11 cellular contexts compared by ENCODE assay signal in genomic region chr9:128887914-128888350, GRCh38. TPM values are rescaled to one million over a fixed set of nuclear protein-coding genes. Genes with fewer than 3 reads are reported as not detected.
DNase-seq lines count a peak whose midpoint lies in the region; ATAC-seq and TF ChIP-seq lines count a peak whose summit lies in the region.
"Had no signal": no experiment of that assay in that cellular context is flagged by ENCODE, and none has a peak within 500 bp of the region (broad histone marks: within the 10 kb centered on the region; RNA-seq: fewer than 3 reads in every experiment).

No MANE protein-coding gene starts in this region.

- DNase-seq in astrocyte of the hippocampus (ENCODE audit: low read depth, low spot score) = peak; percentile 58
- no peak for DNase-seq in WERI-Rb-1
- no peak for DNase-seq in natural killer cell
- DNase-seq in activated CD4-positive, alpha-beta T cell treated with anti-CD3 and anti-CD28 coated beads, Interleukin-2, amount 50 U/mL, for 4 hours = no peak
- no peak for DNase-seq in T-helper 2 cell treated with Interferon-gamma antibody and Interleukin-4, amounts not matched to agents 5 μg/mL and 100 μg/mL, for 36 hours (ENCODE audit: low spot score)
- DNase-seq: activated B cell treated with CpG ODN at 0.5 μM for 24 hours had no signal

- no peak overlapping the region for H3K4me3 Mint-ChIP-seq in natural killer cell
- H3K4me3 Mint-ChIP-seq in T-helper 2 cell treated with Interferon-gamma antibody and Interleukin-4, amounts not matched to agents 5 μg/mL and 100 μg/mL, for 36 hours = no peak overlapping the region
- H3K4me3 Mint-ChIP-seq: activated B cell treated with CpG ODN at 0.5 μM for 24 hours had no signal

- H3K4me1 Mint-ChIP-seq in natural killer cell = peaks cover 54 to 67% of the 10 kb centered on the region in 2 donors
- peaks cover 29% of the 10 kb centered on the region for H3K4me1 Mint-ChIP-seq in T-helper 2 cell treated with Interferon-gamma antibody and Interleukin-4, amounts not matched to agents 5 μg/mL and 100 μg/mL, for 36 hours (ENCODE audit: low read depth)

- H3K4me1 ChIP-seq in HUES64 (ENCODE audit: insufficient read depth, low read length) = peaks cover 19% of the 10 kb centered on the region; the same call in 1 of the 2 replicates
- peaks cover 30% of the 10 kb centered on the region; the same call in 1 of the 2 replicates for H3K4me1 ChIP-seq in iPS-20b (ENCODE audit: insufficient read depth, low read length)
- peaks cover 29 to 84% (median 62%) of the 10 kb centered on the region in 5 donors for H3K4me1 ChIP-seq in subcutaneous abdominal adipose tissue (ENCODE audit: control insufficient read depth in 5 of 5, insufficient read depth in 5 of 5, low read length in 5 of 5)

- H3K9me3 Mint-ChIP-seq in natural killer cell = no peaks in the 10 kb centered on the region
- no peaks in the 10 kb centered on the region for H3K9me3 Mint-ChIP-seq in T-helper 2 cell treated with Interferon-gamma antibody and Interleukin-4, amounts not matched to agents 5 μg/mL and 100 μg/mL, for 36 hours
- H3K9me3 Mint-ChIP-seq: activated B cell treated with CpG ODN at 0.5 μM for 24 hours; activated naive CD4-positive, alpha-beta T cell treated with anti-CD3 and anti-CD28 coated beads, Interleukin-2, amount 50 U/mL, for 72 hours had no signal

- H3K27me3 Mint-ChIP-seq in natural killer cell (ENCODE audit: low read depth in 2 of 2) = no peaks in the 10 kb centered on the region
- no peaks in the 10 kb centered on the region for H3K27me3 Mint-ChIP-seq in T-helper 2 cell treated with Interferon-gamma antibody and Interleukin-4, amounts not matched to agents 5 μg/mL and 100 μg/mL, for 36 hours (ENCODE audit: low read depth)
- H3K27me3 Mint-ChIP-seq: activated B cell treated with CpG ODN at 0.5 μM for 24 hours had no signal

- ATAC-seq in natural killer cell = no peak
- ATAC-seq: activated naive CD4-positive, alpha-beta T cell treated with anti-CD3 and anti-CD28 coated beads, Interleukin-2, amount 50 U/mL, for 72 hours had no signal

- H3K9ac ChIP-seq in HUES64 (ENCODE audit: low read depth, low read length) (peak overlapping the region; percentile 7; the same call in 1 of the 2 replicates), iPS-20b (ENCODE audit: low read depth, low read length) (peak overlapping the region; percentile 57; the same call in 1 of the 2 replicates), subcutaneous abdominal adipose tissue (ENCODE audit: low read length in 5 of 5) (peak overlapping the region in 2 of 5 donors; percentile 4 to 57)

- H3K4me3 ChIP-seq in HUES64 (ENCODE audit: low read length) (no peak overlapping the region), iPS-20b (ENCODE audit: low read length) (peak overlapping the region; percentile 12; the same call in 1 of the 2 replicates), subcutaneous abdominal adipose tissue (ENCODE audit: low read depth in 1 of 5, low read length in 5 of 5) (peak overlapping the region in 2 of 5 donors; percentile 21 to 35), WERI-Rb-1 (ENCODE audit: low read depth, low read length) (no peak overlapping the region)

- H3K27ac ChIP-seq in HUES64 (ENCODE audit: low read depth, low read length) (peak overlapping the region; percentile 84; the same call in 1 of the 2 replicates), iPS-20b (ENCODE audit: low read length) (peak overlapping the region; percentile 82), subcutaneous abdominal adipose tissue (ENCODE audit: low read depth, low read length) (peak overlapping the region; percentile 57), WERI-Rb-1 (no peak overlapping the region)

- peak overlapping the region in 1 of 2 donors; percentile 93 for H3K27ac Mint-ChIP-seq in natural killer cell
- H3K27ac Mint-ChIP-seq in T-helper 2 cell treated with Interferon-gamma antibody and Interleukin-4, amounts not matched to agents 5 μg/mL and 100 μg/mL, for 36 hours = no peak overlapping the region
- H3K27ac Mint-ChIP-seq: activated B cell treated with CpG ODN at 0.5 μM for 24 hours had no signal

- no peaks in the 10 kb centered on the region for H3K27me3 ChIP-seq in HUES64 (ENCODE audit: insufficient read depth, low read length)
- H3K27me3 ChIP-seq in iPS-20b (ENCODE audit: insufficient read depth, low read length) = no peaks in the 10 kb centered on the region
- no peaks in the 10 kb centered on the region for H3K27me3 ChIP-seq in subcutaneous abdominal adipose tissue (ENCODE audit: control insufficient read depth in 5 of 5, insufficient read depth in 4 of 5, low read length in 5 of 5)
- no peaks in the 10 kb centered on the region for H3K27me3 ChIP-seq in WERI-Rb-1 (ENCODE audit: insufficient read depth, low read depth, severe bottlenecking)

- no peak for TF ChIP-seq CTCF in WERI-Rb-1 (IDR thresholded peaks at IDR 0.05; ENCODE audit: low read depth, low read length)
- no peak for TF ChIP-seq CTCF in natural killer cell (IDR thresholded peaks at IDR 0.05)

- WGBS in HUES64 = 27% methylated on average over 9 of the region's 9 CpGs

- peaks cover 57% of the 10 kb centered on the region for H3K36me3 ChIP-seq in HUES64 (ENCODE audit: insufficient read depth, low read length)
- peaks cover 82% of the 10 kb centered on the region for H3K36me3 ChIP-seq in iPS-20b (ENCODE audit: insufficient read depth, low read depth, low read length)
- H3K36me3 ChIP-seq in subcutaneous abdominal adipose tissue (ENCODE audit: control insufficient read depth in 5 of 5, insufficient read depth in 5 of 5, low read length in 5 of 5) = peaks cover 0 to 39% (median 29%) of the 10 kb centered on the region in 5 donors
- H3K36me3 ChIP-seq in WERI-Rb-1 = peaks cover 87% of the 10 kb centered on the region

- H3K9me3 ChIP-seq in HUES64 (ENCODE audit: insufficient read depth, low read depth, low read length) (no peaks in the 10 kb centered on the region), iPS-20b (ENCODE audit: insufficient read depth, low read depth, low read length) (no peaks in the 10 kb centered on the region), subcutaneous abdominal adipose tissue (ENCODE audit: control insufficient read depth in 5 of 5, low read length in 5 of 5) (no peaks in the 10 kb centered on the region), WERI-Rb-1 (ENCODE audit: severe bottlenecking) (no peaks in the 10 kb centered on the region)

- H3K36me3 Mint-ChIP-seq in natural killer cell = no peaks in the 10 kb centered on the region
- H3K36me3 Mint-ChIP-seq in T-helper 2 cell treated with Interferon-gamma antibody and Interleukin-4, amounts not matched to agents 5 μg/mL and 100 μg/mL, for 36 hours (ENCODE audit: low read depth) = peaks cover 50% of the 10 kb centered on the region

- intact Hi-C loops in natural killer cell (cut with micrococcal nuclease) = no loop called here

RNA-seq across cellular contexts. Expression of gene LRRC8A, which starts 6.0 kb away (rescaled TPM):
- polyA plus RNA-seq in HUES64 (2013, experiment 1 of 2) = 64.0 TPM
- polyA plus RNA-seq in HUES64 (2013, experiment 2 of 2) = 55.8 TPM
- total RNA-seq in natural killer cell = 10 to 100 TPM; 60.0 to 82.9 (median 67.9) TPM

RNA-seq across cellular contexts. Expression of gene KYAT1, which starts 6.2 kb away (rescaled TPM):
- polyA plus RNA-seq in HUES64 (2013, experiment 1 of 2) = 13.7 TPM
- 16.9 TPM for polyA plus RNA-seq in HUES64 (2013, experiment 2 of 2)
- total RNA-seq in natural killer cell = 10 to 100 TPM in 1 of 3 donors, 1 to 10 TPM in 2; 8.9 to 11.3 (median 9.1) TPM

RNA-seq across cellular contexts. Expression of gene PHYHD1, which starts 32.9 kb away (rescaled TPM):
- polyA plus RNA-seq in HUES64 (2013, experiment 1 of 2) = 7.6 TPM
- 9.9 TPM for polyA plus RNA-seq in HUES64 (2013, experiment 2 of 2)
- 1 to 10 TPM; 5.4 to 6.0 (median 5.4) TPM for total RNA-seq in natural killer cell
- polyA plus RNA-seq: neural cell had no signal

RNA-seq across cellular contexts. Expression of gene SPOUT1, which starts 58.3 kb away (rescaled TPM):
- 34.4 TPM for polyA plus RNA-seq in HUES64 (2013, experiment 1 of 2)
- polyA plus RNA-seq in HUES64 (2013, experiment 2 of 2) = 32.4 TPM
- 10 to 100 TPM; 35.8 to 49.2 (median 40.1) TPM for total RNA-seq in natural killer cell

RNA-seq across cellular contexts. Expression of gene DOLK, which starts 59.5 kb away (rescaled TPM):
- polyA plus RNA-seq in HUES64 (2013, experiment 1 of 2) = 16.7 TPM
- polyA plus RNA-seq in HUES64 (2013, experiment 2 of 2) = 14.6 TPM
- 1 to 10 TPM; 4.8 to 8.9 (median 6.7) TPM for total RNA-seq in natural killer cell
